ENCODE assay signal across 12 cellular contexts in genomic region chr5:151678713-151679112, GRCh38. TPM values are rescaled to one million over a fixed set of nuclear protein-coding genes. Genes with fewer than 3 reads are reported as not detected.
DNase-seq lines count a peak whose midpoint lies in the region; ATAC-seq and TF ChIP-seq lines count a peak whose summit lies in the region.
"Had no signal": no experiment of that assay in that cellular context is flagged by ENCODE, and none has a peak within 500 bp of the region (broad histone marks: within the 10 kb centered on the region; RNA-seq: fewer than 3 reads in every experiment).

No MANE protein-coding gene starts in this region.

- H3K27me3 Mint-ChIP-seq in neural crest cell (ENCODE audit: low read depth): no peaks in the 10 kb centered on the region

- H3K9ac ChIP-seq in adipocyte (ENCODE audit: low read length): peak overlapping the region; percentile 99

- H3K4me1 ChIP-seq in adipocyte (ENCODE audit: control insufficient read depth, insufficient read depth, low read length) (peaks cover 97% of the 10 kb centered on the region), esophagus muscularis mucosa (peaks cover 94 to 100% (median 98%) of the 10 kb centered on the region in 4 donors), tibial nerve (peaks cover 3 to 100% (median 92%) of the 10 kb centered on the region in 4 donors)

- peak overlapping the region; percentile 79 to 86 (median 84) for H3K27ac ChIP-seq in esophagus muscularis mucosa (replicated peaks in 1 of 4)
- peak overlapping the region; percentile 24 to 95 (median 78) for H3K27ac ChIP-seq in tibial nerve

- TF ChIP-seq EP300 in esophagus muscularis mucosa (IDR thresholded peaks at IDR 0.05) (no peak), tibial nerve (IDR thresholded peaks at IDR 0.05) (no peak)

- no peaks in the 10 kb centered on the region for H3K9me3 Mint-ChIP-seq in neural crest cell

- ATAC-seq in GM21515 (IDR thresholded peaks at IDR 0.05; ENCODE audit: unreplicated experiment): no peak

- H3K4me3 ChIP-seq in adipocyte (ENCODE audit: low read length): peak overlapping the region; percentile 90
- no peak overlapping the region for H3K4me3 ChIP-seq in esophagus muscularis mucosa
- H3K4me3 ChIP-seq in tibial nerve: no peak overlapping the region

- H3K27me3 ChIP-seq in adipocyte (replicated peaks; ENCODE audit: control insufficient read depth, insufficient read depth, low read length) (no peaks in the 10 kb centered on the region), esophagus muscularis mucosa (no peaks in the 10 kb centered on the region), tibial nerve (no peaks in the 10 kb centered on the region)

- peaks cover 57% of the 10 kb centered on the region for H3K4me1 Mint-ChIP-seq in neural crest cell

- DNase-seq in adipocyte (ENCODE audit: low read depth) (no peak), esophagus muscularis mucosa (ENCODE audit: extremely low spot score) (no peak), neural crest cell (ENCODE audit: low read depth, low spot score) (no peak), tibial nerve (ENCODE audit: low spot score in 2 of 2) (no peak), glomerular visceral epithelial cell (ENCODE audit: extremely low spot score) (no peak), HuH-7.5 (ENCODE audit: low spot score) (no peak)
- DNase-seq: activated CD8-positive, alpha-beta memory T cell treated with anti-CD3 and anti-CD28 coated beads, Interleukin-2, amount 50 U/mL, for 4 hours; Caco-2; effector CD4-positive, alpha-beta T cell; NCI-H1105; RPMI8226 had no signal

- peak overlapping the region; percentile 5 for H3K4me3 Mint-ChIP-seq in neural crest cell

- 45% methylated on average over 5 of the region's 5 CpGs for WGBS in esophagus muscularis mucosa
- WGBS in tibial nerve, 2 donors: 36 to 50% methylated on average over 5 of the region's 5 CpGs

- TF ChIP-seq CTCF in esophagus muscularis mucosa (IDR thresholded peaks at IDR 0.05): no peak
- no peak for TF ChIP-seq CTCF in neural crest cell (conservative IDR thresholded peaks at IDR 0.05)
- TF ChIP-seq CTCF in tibial nerve (IDR thresholded peaks at IDR 0.05): no peak

- TF ChIP-seq POLR2A in esophagus muscularis mucosa (IDR thresholded peaks at IDR 0.05; ENCODE audit: low read depth) (no peak), tibial nerve (IDR thresholded peaks at IDR 0.05) (no peak)

- H3K9me3 ChIP-seq in adipocyte (ENCODE audit: control insufficient read depth, low read length) (no peaks in the 10 kb centered on the region), esophagus muscularis mucosa (no peaks in the 10 kb centered on the region), tibial nerve (no peaks in the 10 kb centered on the region)
- H3K9me3 ChIP-seq: Caco-2 had no signal

- no peak overlapping the region for H3K27ac Mint-ChIP-seq in neural crest cell (ENCODE audit: unreplicated experiment)

- intact Hi-C loops in esophagus muscularis mucosa (cut with DNase I): no loop called here

- peaks cover under 1% of the 10 kb centered on the region for H3K36me3 Mint-ChIP-seq in neural crest cell (ENCODE audit: low read depth)

- H3K36me3 ChIP-seq in adipocyte (ENCODE audit: control insufficient read depth, insufficient read depth, low read length, severe bottlenecking) (peaks cover 78% of the 10 kb centered on the region), esophagus muscularis mucosa (peaks cover 8 to 53% (median 16%) of the 10 kb centered on the region in 4 donors), tibial nerve (peaks cover 0 to 18% (median 4%) of the 10 kb centered on the region in 3 donors)

RNA-seq across cellular contexts. Expression of gene SPARC, which starts 8.0 kb away (rescaled TPM):
- 100 to 1,000 TPM; 269 to 875 (median 432) TPM for total RNA-seq in esophagus muscularis mucosa
- total RNA-seq in neural crest cell: 422 and 435 TPM in 2 replicates
- 1,000 to 10,000 TPM in 3 of 4 donors, 100 to 1,000 TPM in 1; 918 to 2,129 (median 1,501) TPM for total RNA-seq in tibial nerve
